31 cellular contexts compared by ENCODE assay signal in the genomic region with DNA sequence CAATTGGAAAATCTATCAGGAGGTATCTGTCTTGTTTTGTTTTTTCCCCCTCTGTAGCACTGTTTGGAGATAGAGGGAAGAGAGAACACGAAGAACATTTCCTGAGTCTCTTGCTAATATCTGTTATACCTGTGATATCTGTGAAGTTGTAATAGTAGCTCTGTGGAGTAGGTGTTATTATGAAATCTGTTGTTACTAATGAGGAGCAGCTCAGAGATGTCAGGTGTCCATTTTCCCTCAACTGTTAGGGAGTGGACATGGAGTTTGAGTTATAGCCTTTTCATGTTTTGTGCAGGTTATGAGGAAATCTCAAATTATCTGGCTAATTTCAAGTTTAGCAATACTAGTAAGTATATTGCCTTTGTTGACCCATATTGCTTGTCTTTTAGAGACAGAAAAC.
"Had no signal": no experiment of that assay in that cellular context is flagged by ENCODE, and none has a peak within 500 bp of the region (broad histone marks: within the 10 kb centered on the region; RNA-seq: fewer than 3 reads in every experiment).

No MANE protein-coding gene starts in this region.

- H3K4me3 ChIP-seq: adrenal gland, body of pancreas, heart right ventricle, lower lobe of right lung, mucosa of descending colon, pancreas, prostate gland, skin epidermis, thoracic aorta, vagina had no signal

- H3K9me3 Mint-ChIP-seq: activated CD4-positive, alpha-beta memory T cell treated with anti-CD3 and anti-CD28 coated beads, Interleukin-2, amount 10 ng/mL, durations not matched to agents 7 days and 5 days; activated CD4-positive, alpha-beta T cell treated with anti-CD3 and anti-CD28 coated beads, Interleukin-2, amount 10 ng/mL, durations not matched to agents 24 days and 14 days; activated naive CD8-positive, alpha-beta T cell treated with anti-CD3 and anti-CD28 coated beads for 36 hours; activated T-cell treated with anti-CD3 and anti-CD28 coated beads, Interleukin-2, amount 50 U/mL, for 72 hours had no signal

- H3K4me3 Mint-ChIP-seq: activated CD4-positive, alpha-beta memory T cell treated with anti-CD3 and anti-CD28 coated beads, Interleukin-2, amount 10 ng/mL, durations not matched to agents 7 days and 5 days; activated CD4-positive, alpha-beta T cell treated with anti-CD3 and anti-CD28 coated beads, Interleukin-2, amount 10 ng/mL, durations not matched to agents 24 days and 14 days; activated naive CD8-positive, alpha-beta T cell treated with anti-CD3 and anti-CD28 coated beads for 36 hours; activated T-cell treated with anti-CD3 and anti-CD28 coated beads, Interleukin-2, amount 50 U/mL, for 72 hours had no signal

- H3K27me3 Mint-ChIP-seq: activated CD4-positive, alpha-beta memory T cell treated with anti-CD3 and anti-CD28 coated beads, Interleukin-2, amount 10 ng/mL, durations not matched to agents 7 days and 5 days; activated CD4-positive, alpha-beta T cell treated with anti-CD3 and anti-CD28 coated beads, Interleukin-2, amount 10 ng/mL, durations not matched to agents 24 days and 14 days; activated naive CD8-positive, alpha-beta T cell treated with anti-CD3 and anti-CD28 coated beads for 36 hours had no signal

- H3K9me3 ChIP-seq: adrenal gland, body of pancreas, heart right ventricle, lower lobe of right lung, mucosa of descending colon, pancreas, prostate gland, thoracic aorta, vagina had no signal

- DNase-seq: activated CD4-positive, alpha-beta memory T cell treated with anti-CD3 and anti-CD28 coated beads, Interleukin-2, amount 10 ng/mL, durations not matched to agents 7 days and 5 days; activated CD4-positive, alpha-beta T cell treated with anti-CD3 and anti-CD28 coated beads, Interleukin-2, amount 10 ng/mL, durations not matched to agents 24 days and 14 days; activated CD4-positive, CD25-positive, alpha-beta regulatory T cell treated with anti-CD3 and anti-CD28 coated beads, Interleukin-2, amount 50 U/mL, for 72 hours; activated naive CD4-positive, alpha-beta T cell; activated naive CD8-positive, alpha-beta T cell treated with anti-CD3 and anti-CD28 coated beads for 36 hours; activated T-cell treated with anti-CD3 and anti-CD28 coated beads, Interleukin-2, amount 50 U/mL, for 72 hours; adrenal gland; aorta; body of pancreas; cortex of kidney; foreskin fibroblast; heart right ventricle; kidney glomerular epithelial cell; lower lobe of right lung; mesendoderm; mucosa of descending colon; nucleus accumbens; pancreas; retina; stimulated activated CD4-positive, alpha-beta T cell treated with anti-CD3 and anti-CD28 coated beads, Interleukin-12 subunit alpha, Interleukin-12 subunit beta, amount 100 ng/mL, for 4 hours; stimulated activated CD4-positive, alpha-beta T cell treated with anti-CD3 and anti-CD28 coated beads, Interleukin-4, amount 100 ng/mL, for 1 hour; stimulated activated naive CD8-positive, alpha-beta T cell treated with anti-CD3 and anti-CD28 coated beads, Interleukin-15, Interleukin-2, amounts not matched to agents 100 U/mL and 50 U/mL, for 24 hours; T-helper 1 cell; trophoblast cell had no signal

- H3K27ac ChIP-seq: adrenal gland, body of pancreas, heart right ventricle, lower lobe of right lung, pancreas, prostate gland, skin epidermis, thoracic aorta, vagina had no signal

- H3K27me3 ChIP-seq: adrenal gland, body of pancreas, heart right ventricle, pancreas, vagina had no signal

- H3K4me1 Mint-ChIP-seq: activated CD4-positive, alpha-beta memory T cell treated with anti-CD3 and anti-CD28 coated beads, Interleukin-2, amount 10 ng/mL, durations not matched to agents 7 days and 5 days had no signal

- H3K36me3 ChIP-seq: adrenal gland, prostate gland, thoracic aorta had no signal

- ATAC-seq: activated T-cell treated with anti-CD3 and anti-CD28 coated beads, Interleukin-2, amount 50 U/mL, for 72 hours; body of pancreas; esophagus mucosa; heart right ventricle; left lobe of liver; lower lobe of right lung; mucosa of descending colon; pancreas; sciatic nerve; stimulated activated naive CD8-positive, alpha-beta T cell treated with anti-CD3 and anti-CD28 coated beads, Interleukin-15, Interleukin-2, amounts not matched to agents 100 U/mL and 50 U/mL, for 24 hours had no signal

- H3K27ac Mint-ChIP-seq: activated CD4-positive, alpha-beta memory T cell treated with anti-CD3 and anti-CD28 coated beads, Interleukin-2, amount 10 ng/mL, durations not matched to agents 7 days and 5 days; activated CD4-positive, alpha-beta T cell treated with anti-CD3 and anti-CD28 coated beads, Interleukin-2, amount 10 ng/mL, durations not matched to agents 24 days and 14 days; activated naive CD8-positive, alpha-beta T cell treated with anti-CD3 and anti-CD28 coated beads for 36 hours; activated T-cell treated with anti-CD3 and anti-CD28 coated beads, Interleukin-2, amount 50 U/mL, for 72 hours had no signal

- H3K4me1 ChIP-seq: adrenal gland, lower lobe of right lung, pancreas, prostate gland had no signal
